ENCODE assay signal across 2 cellular contexts in the genomic region with DNA sequence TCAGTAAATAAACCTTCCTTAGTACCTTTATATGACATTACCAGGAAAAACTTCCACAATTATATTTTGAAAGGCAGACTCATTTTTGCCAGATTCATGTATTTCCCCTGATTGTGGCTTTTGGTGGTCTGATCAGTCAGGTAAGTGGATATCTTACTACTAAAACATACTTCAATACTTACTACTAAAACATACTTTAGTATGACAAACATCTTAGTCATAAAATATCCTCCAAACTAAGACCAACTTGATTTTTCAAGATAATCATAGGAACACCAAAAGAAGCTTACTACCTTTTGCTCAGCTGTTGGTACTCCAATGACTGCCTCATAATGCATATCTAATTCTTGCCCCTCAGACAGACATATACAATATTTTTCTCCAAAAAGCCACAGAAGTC.
TF ChIP-seq lines count a peak whose summit lies in the region.

No MANE protein-coding gene starts in this region.

TF ChIP-seq in A549, 52 proteins besides CTCF, POLR2A, EP300 and RAD21:
- TF ChIP-seq RNF2 (IDR thresholded peaks at IDR 0.05; ENCODE audit: borderline replicate concordance, low read depth) (no peak), MAFK (IDR thresholded peaks at IDR 0.05; ENCODE audit: partially characterized antibody) (no peak), KDM5A (IDR thresholded peaks at IDR 0.05) (no peak), HEYL (CRISPR knock-in tag; IDR thresholded peaks at IDR 0.05) (no peak), HDAC2 (IDR thresholded peaks at IDR 0.05) (no peak), PHF8 (IDR thresholded peaks at IDR 0.05; ENCODE audit: borderline replicate concordance, low read depth) (no peak)
- TF ChIP-seq, protein P1, sequence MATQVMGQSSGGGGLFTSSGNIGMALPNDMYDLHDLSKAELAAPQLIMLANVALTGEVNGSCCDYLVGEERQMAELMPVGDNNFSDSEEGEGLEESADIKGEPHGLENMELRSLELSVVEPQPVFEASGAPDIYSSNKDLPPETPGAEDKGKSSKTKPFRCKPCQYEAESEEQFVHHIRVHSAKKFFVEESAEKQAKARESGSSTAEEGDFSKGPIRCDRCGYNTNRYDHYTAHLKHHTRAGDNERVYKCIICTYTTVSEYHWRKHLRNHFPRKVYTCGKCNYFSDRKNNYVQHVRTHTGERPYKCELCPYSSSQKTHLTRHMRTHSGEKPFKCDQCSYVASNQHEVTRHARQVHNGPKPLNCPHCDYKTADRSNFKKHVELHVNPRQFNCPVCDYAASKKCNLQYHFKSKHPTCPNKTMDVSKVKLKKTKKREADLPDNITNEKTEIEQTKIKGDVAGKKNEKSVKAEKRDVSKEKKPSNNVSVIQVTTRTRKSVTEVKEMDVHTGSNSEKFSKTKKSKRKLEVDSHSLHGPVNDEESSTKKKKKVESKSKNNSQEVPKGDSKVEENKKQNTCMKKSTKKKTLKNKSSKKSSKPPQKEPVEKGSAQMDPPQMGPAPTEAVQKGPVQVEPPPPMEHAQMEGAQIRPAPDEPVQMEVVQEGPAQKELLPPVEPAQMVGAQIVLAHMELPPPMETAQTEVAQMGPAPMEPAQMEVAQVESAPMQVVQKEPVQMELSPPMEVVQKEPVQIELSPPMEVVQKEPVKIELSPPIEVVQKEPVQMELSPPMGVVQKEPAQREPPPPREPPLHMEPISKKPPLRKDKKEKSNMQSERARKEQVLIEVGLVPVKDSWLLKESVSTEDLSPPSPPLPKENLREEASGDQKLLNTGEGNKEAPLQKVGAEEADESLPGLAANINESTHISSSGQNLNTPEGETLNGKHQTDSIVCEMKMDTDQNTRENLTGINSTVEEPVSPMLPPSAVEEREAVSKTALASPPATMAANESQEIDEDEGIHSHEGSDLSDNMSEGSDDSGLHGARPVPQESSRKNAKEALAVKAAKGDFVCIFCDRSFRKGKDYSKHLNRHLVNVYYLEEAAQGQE (IDR thresholded peaks at IDR 0.05): no peak

TF ChIP-seq in GM23338, 12 proteins besides CTCF, POLR2A, EP300 and RAD21:
- TF ChIP-seq, protein P1 (IDR thresholded peaks at IDR 0.05; ENCODE audit: unreplicated experiment): no peak
- no peak for TF ChIP-seq ZNF331 (CRISPR knock-in tag; IDR thresholded peaks at IDR 0.05; ENCODE audit: low read depth)
- no peak for TF ChIP-seq CREB1 (CRISPR knock-in tag; IDR thresholded peaks at IDR 0.05; ENCODE audit: low read depth)
- TF ChIP-seq ZNF114 (CRISPR knock-in tag; IDR thresholded peaks at IDR 0.05): no peak
- no peak for TF ChIP-seq NANOG (IDR thresholded peaks at IDR 0.05; ENCODE audit: borderline replicate concordance)
- TF ChIP-seq, protein P2, sequence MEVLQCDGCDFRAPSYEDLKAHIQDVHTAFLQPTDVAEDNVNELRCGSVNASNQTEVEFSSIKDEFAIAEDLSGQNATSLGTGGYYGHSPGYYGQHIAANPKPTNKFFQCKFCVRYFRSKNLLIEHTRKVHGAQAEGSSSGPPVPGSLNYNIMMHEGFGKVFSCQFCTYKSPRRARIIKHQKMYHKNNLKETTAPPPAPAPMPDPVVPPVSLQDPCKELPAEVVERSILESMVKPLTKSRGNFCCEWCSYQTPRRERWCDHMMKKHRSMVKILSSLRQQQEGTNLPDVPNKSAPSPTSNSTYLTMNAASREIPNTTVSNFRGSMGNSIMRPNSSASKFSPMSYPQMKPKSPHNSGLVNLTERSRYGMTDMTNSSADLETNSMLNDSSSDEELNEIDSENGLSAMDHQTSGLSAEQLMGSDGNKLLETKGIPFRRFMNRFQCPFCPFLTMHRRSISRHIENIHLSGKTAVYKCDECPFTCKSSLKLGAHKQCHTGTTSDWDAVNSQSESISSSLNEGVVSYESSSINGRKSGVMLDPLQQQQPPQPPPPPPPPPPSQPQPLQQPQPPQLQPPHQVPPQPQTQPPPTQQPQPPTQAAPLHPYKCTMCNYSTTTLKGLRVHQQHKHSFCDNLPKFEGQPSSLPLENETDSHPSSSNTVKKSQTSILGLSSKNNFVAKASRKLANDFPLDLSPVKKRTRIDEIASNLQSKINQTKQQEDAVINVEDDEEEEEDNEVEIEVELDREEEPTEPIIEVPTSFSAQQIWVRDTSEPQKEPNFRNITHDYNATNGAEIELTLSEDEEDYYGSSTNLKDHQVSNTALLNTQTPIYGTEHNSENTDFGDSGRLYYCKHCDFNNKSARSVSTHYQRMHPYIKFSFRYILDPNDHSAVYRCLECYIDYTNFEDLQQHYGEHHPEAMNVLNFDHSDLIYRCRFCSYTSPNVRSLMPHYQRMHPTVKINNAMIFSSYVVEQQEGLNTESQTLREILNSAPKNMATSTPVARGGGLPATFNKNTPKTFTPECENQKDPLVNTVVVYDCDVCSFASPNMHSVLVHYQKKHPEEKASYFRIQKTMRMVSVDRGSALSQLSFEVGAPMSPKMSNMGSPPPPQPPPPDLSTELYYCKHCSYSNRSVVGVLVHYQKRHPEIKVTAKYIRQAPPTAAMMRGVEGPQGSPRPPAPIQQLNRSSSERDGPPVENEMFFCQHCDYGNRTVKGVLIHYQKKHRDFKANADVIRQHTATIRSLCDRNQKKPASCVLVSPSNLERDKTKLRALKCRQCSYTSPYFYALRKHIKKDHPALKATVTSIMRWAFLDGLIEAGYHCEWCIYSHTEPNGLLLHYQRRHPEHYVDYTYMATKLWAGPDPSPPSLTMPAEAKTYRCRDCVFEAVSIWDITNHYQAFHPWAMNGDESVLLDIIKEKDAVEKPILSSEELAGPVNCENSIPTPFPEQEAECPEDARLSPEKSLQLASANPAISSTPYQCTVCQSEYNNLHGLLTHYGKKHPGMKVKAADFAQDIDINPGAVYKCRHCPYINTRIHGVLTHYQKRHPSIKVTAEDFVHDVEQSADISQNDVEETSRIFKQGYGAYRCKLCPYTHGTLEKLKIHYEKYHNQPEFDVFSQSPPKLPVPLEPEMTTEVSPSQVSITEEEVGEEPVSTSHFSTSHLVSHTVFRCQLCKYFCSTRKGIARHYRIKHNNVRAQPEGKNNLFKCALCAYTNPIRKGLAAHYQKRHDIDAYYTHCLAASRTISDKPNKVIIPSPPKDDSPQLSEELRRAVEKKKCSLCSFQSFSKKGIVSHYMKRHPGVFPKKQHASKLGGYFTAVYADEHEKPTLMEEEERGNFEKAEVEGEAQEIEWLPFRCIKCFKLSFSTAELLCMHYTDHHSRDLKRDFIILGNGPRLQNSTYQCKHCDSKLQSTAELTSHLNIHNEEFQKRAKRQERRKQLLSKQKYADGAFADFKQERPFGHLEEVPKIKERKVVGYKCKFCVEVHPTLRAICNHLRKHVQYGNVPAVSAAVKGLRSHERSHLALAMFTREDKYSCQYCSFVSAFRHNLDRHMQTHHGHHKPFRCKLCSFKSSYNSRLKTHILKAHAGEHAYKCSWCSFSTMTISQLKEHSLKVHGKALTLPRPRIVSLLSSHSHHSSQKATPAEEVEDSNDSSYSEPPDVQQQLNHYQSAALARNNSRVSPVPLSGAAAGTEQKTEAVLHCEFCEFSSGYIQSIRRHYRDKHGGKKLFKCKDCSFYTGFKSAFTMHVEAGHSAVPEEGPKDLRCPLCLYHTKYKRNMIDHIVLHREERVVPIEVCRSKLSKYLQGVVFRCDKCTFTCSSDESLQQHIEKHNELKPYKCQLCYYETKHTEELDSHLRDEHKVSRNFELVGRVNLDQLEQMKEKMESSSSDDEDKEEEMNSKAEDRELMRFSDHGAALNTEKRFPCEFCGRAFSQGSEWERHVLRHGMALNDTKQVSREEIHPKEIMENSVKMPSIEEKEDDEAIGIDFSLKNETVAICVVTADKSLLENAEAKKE (CRISPR knock-in tag; IDR thresholded peaks at IDR 0.05): no peak
